ENCODE assay signal across 16 cellular contexts in genomic region chr3:126284258-126284904, GRCh38.
DNase-seq lines count a peak whose midpoint lies in the region; ATAC-seq lines count a peak whose summit lies in the region.
"Had no signal": no experiment of that assay in that cellular context is flagged by ENCODE, and none has a peak within 500 bp of the region (broad histone marks: within the 10 kb centered on the region; RNA-seq: fewer than 3 reads in every experiment).

No MANE protein-coding gene starts in this region.

- H3K27me3 ChIP-seq in aorta (ENCODE audit: control insufficient read depth in 1 of 2, insufficient read depth in 2 of 2, low read length in 1 of 2): no peaks in the 10 kb centered on the region

- intact Hi-C loops in aorta (cut with DNase I): no loop called here

- H3K36me3 ChIP-seq in aorta (ENCODE audit: control insufficient read depth in 1 of 2, insufficient read depth in 2 of 2, low read length in 1 of 2): no peaks in the 10 kb centered on the region
- H3K36me3 ChIP-seq: heart right ventricle had no signal

- no peak overlapping the region for H3K4me3 ChIP-seq in aorta (ENCODE audit: low read length in 2 of 2)
- H3K4me3 ChIP-seq: heart right ventricle had no signal

- DNase-seq in Daoy (ENCODE audit: low read depth) (peak; percentile 63), LoVo (ENCODE audit: low spot score) (peak; percentile 44), amniotic epithelial cell (ENCODE audit: low read depth) (peak; percentile 59), kidney glomerular epithelial cell (lab: John Stamatoyannopoulos, UW) (peak; percentile 7), aorta (no peak), NCI-H2081 treated with DMSO at 0.1 percent for 48 hours (lab: John Stamatoyannopoulos, UW) (no peak)
- no peak for DNase-seq in stimulated activated CD4-positive, alpha-beta T cell treated with anti-CD3 and anti-CD28 coated beads, Interleukin-2, amount 100 ng/mL, for 48 hours
- DNase-seq: activated naive CD4-positive, alpha-beta T cell treated with Interleukin-2 at 50 U/mL for 16 hours; heart right ventricle; NCI-H1694; NCI-H774; SHP77 treated with DMSO at 0.1 percent for 48 hours; stimulated activated CD4-positive, alpha-beta T cell treated with anti-CD3 and anti-CD28 coated beads, Interleukin-2, amount 100 ng/mL, for 24 hours had no signal

- WGBS in aorta, 2 donors: 81 to 91% methylated on average over 9 of the region's 9 CpGs

- H3K9me3 ChIP-seq in aorta (ENCODE audit: control insufficient read depth, low read length): no peaks in the 10 kb centered on the region

- no peaks in the 10 kb centered on the region for H3K4me1 ChIP-seq in aorta (ENCODE audit: control insufficient read depth in 1 of 2, insufficient read depth in 2 of 2, low read length in 2 of 2)

- H3K27ac ChIP-seq in aorta (ENCODE audit: low read depth in 1 of 2, low read length in 2 of 2): no peak overlapping the region
- H3K27ac ChIP-seq: C4-2B, heart right ventricle had no signal

- ATAC-seq in aorta (ENCODE audit: low FRiP score): no peak
- no peak for ATAC-seq in GM21390 (IDR thresholded peaks at IDR 0.05; ENCODE audit: unreplicated experiment)
- ATAC-seq: heart right ventricle, left lobe of liver had no signal

Comparison
In these comparisons a context has a peak if more than half of its experiments do, and no peak if none do; other contexts are left out.
1. DNase-seq: peak in Daoy (single experiment), LoVo (single experiment), amniotic epithelial cell (single experiment) and kidney glomerular epithelial cell (single experiment); none in aorta (0 of 2), NCI-H2081 treated with DMSO at 0.1 percent for 48 hours (single experiment) and stimulated activated CD4-positive, alpha-beta T cell treated with anti-CD3 and anti-CD28 coated beads, Interleukin-2, amount 100 ng/mL, for 48 hours (0 of 2).